ENCODE assay signal across 27 cellular contexts in genomic region chr4:88240297-88240714, GRCh38. TPM values are rescaled to one million over a fixed set of nuclear protein-coding genes. Genes with fewer than 3 reads are reported as not detected.
DNase-seq lines count a peak whose midpoint lies in the region; TF ChIP-seq lines count a peak whose summit lies in the region.
"Had no signal": no experiment of that assay in that cellular context is flagged by ENCODE, and none has a peak within 500 bp of the region (broad histone marks: within the 10 kb centered on the region; RNA-seq: fewer than 3 reads in every experiment).

No MANE protein-coding gene starts in this region.

- H3K27ac ChIP-seq in GM23248 (no peak overlapping the region), left ventricle myocardium inferior (replicated peaks) (peak overlapping the region; percentile 73), sigmoid colon (no peak overlapping the region), OCI-LY7 (ENCODE audit: low read depth, low read length, poor library complexity, severe bottlenecking) (no peak overlapping the region)
- H3K27ac ChIP-seq: cardiac muscle cell, dorsolateral prefrontal cortex, HL-60, parathyroid adenoma, VCaP had no signal

- H3K9me3 Mint-ChIP-seq in dendritic cell treated with granulocyte-macrophage colony-stimulating factor and Interleukin-4, amounts not matched to agents 40 ng/mL and 50 ng/mL, for 4 days: peaks cover 19% of the 10 kb centered on the region
- H3K9me3 Mint-ChIP-seq in activated T-helper 1 cell treated with anti-CD3 and anti-CD28 coated beads, Interleukin-12 subunit alpha, Interleukin-12 subunit beta, Interleukin-2, Interleukin-4 antibody, amounts not matched to agents 30 ng/mL and 10 ng/mL and 1 ng/mL, durations not matched to agents 14 hours and 24 hours and 36 hours: peaks cover 10% of the 10 kb centered on the region
- no peaks in the 10 kb centered on the region for H3K9me3 Mint-ChIP-seq in glutamatergic neuron (ENCODE audit: unreplicated experiment)
- H3K9me3 Mint-ChIP-seq: CD4-positive, alpha-beta T cell; natural killer cell; T-cell had no signal

- no peak overlapping the region for H2AFZ ChIP-seq in GM23248
- no peak overlapping the region for H2AFZ ChIP-seq in OCI-LY7 (ENCODE audit: low read length)
- H2AFZ ChIP-seq: parathyroid adenoma had no signal

- no peak for TF ChIP-seq POLR2A in sigmoid colon (IDR thresholded peaks at IDR 0.05)

- H3K4me1 ChIP-seq in GM23248 (ENCODE audit: insufficient read depth) (no peaks in the 10 kb centered on the region), left ventricle myocardium inferior (peaks cover 18% of the 10 kb centered on the region), sigmoid colon (no peaks in the 10 kb centered on the region), OCI-LY7 (ENCODE audit: insufficient read depth, low read length, poor library complexity, severe bottlenecking) (peaks cover 7% of the 10 kb centered on the region)
- H3K4me1 ChIP-seq: parathyroid adenoma had no signal

- in situ Hi-C loops in GM23248 (cut with MboI): no loop called here

- peaks cover 36% of the 10 kb centered on the region for H3K4me1 Mint-ChIP-seq in dendritic cell treated with granulocyte-macrophage colony-stimulating factor and Interleukin-4, amounts not matched to agents 40 ng/mL and 50 ng/mL, for 4 days (ENCODE audit: low read depth)
- no peaks in the 10 kb centered on the region for H3K4me1 Mint-ChIP-seq in activated T-helper 1 cell treated with anti-CD3 and anti-CD28 coated beads, Interleukin-12 subunit alpha, Interleukin-12 subunit beta, Interleukin-2, Interleukin-4 antibody, amounts not matched to agents 30 ng/mL and 10 ng/mL and 1 ng/mL, durations not matched to agents 14 hours and 24 hours and 36 hours (ENCODE audit: low read depth)
- no peaks in the 10 kb centered on the region for H3K4me1 Mint-ChIP-seq in glutamatergic neuron (ENCODE audit: low read depth, unreplicated experiment)

- H3K27me3 ChIP-seq in GM23248 (replicated peaks; ENCODE audit: insufficient read depth) (no peaks in the 10 kb centered on the region), left ventricle myocardium inferior (ENCODE audit: low read depth) (no peaks in the 10 kb centered on the region), sigmoid colon (no peaks in the 10 kb centered on the region)
- H3K27me3 ChIP-seq: cardiac muscle cell, dorsolateral prefrontal cortex had no signal

- intact Hi-C loops in dendritic cell treated with granulocyte-macrophage colony-stimulating factor and Interleukin-4, amounts not matched to agents 40 ng/mL and 50 ng/mL, for 4 days (cut with micrococcal nuclease): no loop called here
- intact Hi-C loops in left ventricle myocardium inferior (cut with micrococcal nuclease) (no loop called here), sigmoid colon (cut with DNase I) (no loop called here), OCI-LY7 (cut with micrococcal nuclease; ENCODE audit: unreplicated experiment) (no loop called here)
- intact Hi-C loops in activated T-helper 1 cell treated with anti-CD3 and anti-CD28 coated beads, Interleukin-12 subunit alpha, Interleukin-12 subunit beta, Interleukin-2, Interleukin-4 antibody, amounts not matched to agents 30 ng/mL and 10 ng/mL and 1 ng/mL, durations not matched to agents 14 hours and 24 hours and 36 hours (cut with micrococcal nuclease): no loop called here

- CTCF ChIA-PET in OCI-LY7 (lab: Charles Lee; ENCODE audit: unreplicated experiment): no interaction called here

- TF ChIP-seq CTCF in left ventricle myocardium inferior (IDR thresholded peaks at IDR 0.05; ENCODE audit: borderline replicate concordance) (peak; percentile 50), sigmoid colon (IDR thresholded peaks at IDR 0.05) (no peak), glutamatergic neuron (IDR thresholded peaks at IDR 0.05; ENCODE audit: partially characterized antibody, unreplicated experiment) (no peak), OCI-LY7 (conservative IDR thresholded peaks at IDR 0.05; ENCODE audit: low read length) (no peak)

- no peak overlapping the region for H3K4me3 Mint-ChIP-seq in dendritic cell treated with granulocyte-macrophage colony-stimulating factor and Interleukin-4, amounts not matched to agents 40 ng/mL and 50 ng/mL, for 4 days
- H3K4me3 Mint-ChIP-seq in activated T-helper 1 cell treated with anti-CD3 and anti-CD28 coated beads, Interleukin-12 subunit alpha, Interleukin-12 subunit beta, Interleukin-2, Interleukin-4 antibody, amounts not matched to agents 30 ng/mL and 10 ng/mL and 1 ng/mL, durations not matched to agents 14 hours and 24 hours and 36 hours: no peak overlapping the region
- no peak overlapping the region for H3K4me3 Mint-ChIP-seq in glutamatergic neuron (ENCODE audit: unreplicated experiment)
- H3K4me3 Mint-ChIP-seq: CD4-positive, alpha-beta T cell; natural killer cell; T-cell had no signal

- no peaks in the 10 kb centered on the region for H3K36me3 ChIP-seq in GM23248 (ENCODE audit: low read depth)
- no peaks in the 10 kb centered on the region for H3K36me3 ChIP-seq in left ventricle myocardium inferior
- no peaks in the 10 kb centered on the region for H3K36me3 ChIP-seq in sigmoid colon
- H3K36me3 ChIP-seq in OCI-LY7 (ENCODE audit: insufficient read depth, low read length): no peaks in the 10 kb centered on the region
- H3K36me3 ChIP-seq: cardiac muscle cell had no signal

- H3K4me2 ChIP-seq in GM23248 (ENCODE audit: unreplicated experiment) (no peak overlapping the region), OCI-LY7 (ENCODE audit: low read length) (no peak overlapping the region)

- H3K36me3 Mint-ChIP-seq in dendritic cell treated with granulocyte-macrophage colony-stimulating factor and Interleukin-4, amounts not matched to agents 40 ng/mL and 50 ng/mL, for 4 days (ENCODE audit: low read depth): no peaks in the 10 kb centered on the region
- peaks cover 2% of the 10 kb centered on the region for H3K36me3 Mint-ChIP-seq in activated T-helper 1 cell treated with anti-CD3 and anti-CD28 coated beads, Interleukin-12 subunit alpha, Interleukin-12 subunit beta, Interleukin-2, Interleukin-4 antibody, amounts not matched to agents 30 ng/mL and 10 ng/mL and 1 ng/mL, durations not matched to agents 14 hours and 24 hours and 36 hours (ENCODE audit: low read depth)
- no peaks in the 10 kb centered on the region for H3K36me3 Mint-ChIP-seq in glutamatergic neuron (ENCODE audit: unreplicated experiment)
- H3K36me3 Mint-ChIP-seq: natural killer cell, T-cell had no signal

- H3K9me3 ChIP-seq in GM23248 (ENCODE audit: low read depth) (no peaks in the 10 kb centered on the region), left ventricle myocardium inferior (replicated peaks) (peaks cover 7% of the 10 kb centered on the region), sigmoid colon (no peaks in the 10 kb centered on the region), OCI-LY7 (ENCODE audit: low read length) (no peaks in the 10 kb centered on the region)

- no peaks in the 10 kb centered on the region for H3K27me3 Mint-ChIP-seq in dendritic cell treated with granulocyte-macrophage colony-stimulating factor and Interleukin-4, amounts not matched to agents 40 ng/mL and 50 ng/mL, for 4 days
- peaks cover 22% of the 10 kb centered on the region for H3K27me3 Mint-ChIP-seq in activated T-helper 1 cell treated with anti-CD3 and anti-CD28 coated beads, Interleukin-12 subunit alpha, Interleukin-12 subunit beta, Interleukin-2, Interleukin-4 antibody, amounts not matched to agents 30 ng/mL and 10 ng/mL and 1 ng/mL, durations not matched to agents 14 hours and 24 hours and 36 hours (ENCODE audit: insufficient read depth)
- H3K27me3 Mint-ChIP-seq in glutamatergic neuron (ENCODE audit: unreplicated experiment): no peaks in the 10 kb centered on the region
- H3K27me3 Mint-ChIP-seq: CD4-positive, alpha-beta T cell; T-cell had no signal

- DNase-seq in GM23248: peak; percentile 10
- DNase-seq in left ventricle myocardium inferior: peak; percentile 72
- peak; percentile 77 for DNase-seq in sigmoid colon
- no peak for DNase-seq in activated T-helper 1 cell treated with anti-CD3 and anti-CD28 coated beads, Interleukin-12 subunit alpha, Interleukin-12 subunit beta, Interleukin-2, Interleukin-4 antibody, amounts not matched to agents 30 ng/mL and 10 ng/mL and 1 ng/mL, durations not matched to agents 14 hours and 24 hours and 36 hours (ENCODE audit: low spot score)
- DNase-seq in glutamatergic neuron: no peak
- no peak for DNase-seq in OCI-LY7 (ENCODE audit: low spot score)
- DNase-seq in stimulated activated naive CD4-positive, alpha-beta T cell (lab: John Stamatoyannopoulos, UW): no peak
- DNase-seq: activated CD4-positive, alpha-beta T cell treated with anti-CD3 and anti-CD28 coated beads, Interleukin-2, amount 50 U/mL, for 1 hour; activated CD8-positive, alpha-beta memory T cell treated with anti-CD3 and anti-CD28 coated beads, Interleukin-2, amount 50 U/mL, for 4 hours; activated gamma-delta T cell treated with Interleukin-2 at 50 U/mL for 16 hours; amniotic stem cell; CD4-positive, alpha-beta T cell; DMS53; dorsolateral prefrontal cortex; mesenchymal stem cell; MV-4-11; natural killer cell; NCI-H2081; SHP77; stimulated activated CD4-positive, alpha-beta T cell treated with anti-CD3 and anti-CD28 coated beads, Interleukin-4, amount 100 ng/mL, for 24 hours; T-cell had no signal

- H4K20me1 ChIP-seq in GM23248 (ENCODE audit: insufficient read depth) (no peaks in the 10 kb centered on the region), OCI-LY7 (ENCODE audit: insufficient read depth, low read length) (no peaks in the 10 kb centered on the region)

- H3K4me3 ChIP-seq in GM23248: no peak overlapping the region
- no peak overlapping the region for H3K4me3 ChIP-seq in left ventricle myocardium inferior
- H3K4me3 ChIP-seq in sigmoid colon: no peak overlapping the region
- H3K4me3 ChIP-seq in OCI-LY7 (ENCODE audit: low read depth, low read length, poor library complexity, severe bottlenecking): no peak overlapping the region
- H3K4me3 ChIP-seq: cardiac muscle cell, dorsolateral prefrontal cortex, K562 had no signal

- peak overlapping the region; percentile 73 for H3K27ac Mint-ChIP-seq in dendritic cell treated with granulocyte-macrophage colony-stimulating factor and Interleukin-4, amounts not matched to agents 40 ng/mL and 50 ng/mL, for 4 days
- no peak overlapping the region for H3K27ac Mint-ChIP-seq in activated T-helper 1 cell treated with anti-CD3 and anti-CD28 coated beads, Interleukin-12 subunit alpha, Interleukin-12 subunit beta, Interleukin-2, Interleukin-4 antibody, amounts not matched to agents 30 ng/mL and 10 ng/mL and 1 ng/mL, durations not matched to agents 14 hours and 24 hours and 36 hours
- no peak overlapping the region for H3K27ac Mint-ChIP-seq in glutamatergic neuron (ENCODE audit: unreplicated experiment)
- H3K27ac Mint-ChIP-seq: CD4-positive, alpha-beta T cell; natural killer cell; T-cell had no signal

- no peak for TF ChIP-seq EP300 in sigmoid colon (IDR thresholded peaks at IDR 0.05)

- POLR2A ChIA-PET in OCI-LY7 (lab: Charles Lee): no interaction called here

- H3K9me2 ChIP-seq in GM23248 (ENCODE audit: insufficient read depth): no peaks in the 10 kb centered on the region
- no peaks in the 10 kb centered on the region for H3K9me2 ChIP-seq in OCI-LY7 (ENCODE audit: insufficient read depth, low read length)

- no TSS peak for BruUV-seq in OCI-LY7 (replicated peaks; lab: Mats Ljungman, UMichigan)

- H3K9ac ChIP-seq in GM23248: no peak overlapping the region
- H3K9ac ChIP-seq: parathyroid adenoma had no signal

- H3K79me2 ChIP-seq in GM23248 (ENCODE audit: insufficient read depth) (no peaks in the 10 kb centered on the region), OCI-LY7 (ENCODE audit: insufficient read depth, low read depth, low read length) (no peaks in the 10 kb centered on the region)
- H3K79me2 ChIP-seq: parathyroid adenoma had no signal

- WGBS in GM23248 (ENCODE audit: low coverage in 1 of 2, low lambda C conversion rate in 2 of 2, missing lambda C conversion rate in 2 of 2), 2 experiments: 33 to 43% methylated on average over 1 of the region's 1 CpG
- WGBS in sigmoid colon, 2 donors: 79 to 82% methylated on average over 1 of the region's 1 CpG

- no peaks in the 10 kb centered on the region for H3F3A ChIP-seq in GM23248 (ENCODE audit: insufficient read depth)

RNA-seq across cellular contexts. Expression of gene PPM1K, which starts 44.1 kb away (rescaled TPM):
- total RNA-seq in GM23248 (2014; rRNA removed; shearing (Covaris generic)): 4.6 and 8.2 TPM in 2 replicates
- polyA plus RNA-seq in GM23248 (2016; fragmentation: Nextera tagmentation; extraction: Ambion mirVana) (4.3 and 5.5 TPM in 2 replicates), sigmoid colon (10 to 100 TPM in 1 of 3 donors, 1 to 10 TPM in 2; 1.6 to 15.6 (median 4.8) TPM)
- total RNA-seq in left ventricle myocardium inferior (248 TPM), sigmoid colon (10 to 100 TPM; 12.6 to 16.8 (median 15.4) TPM), glutamatergic neuron (ENCODE audit: unreplicated experiment) (19.0 TPM), OCI-LY7 (2022) (80.0 and 87.7 TPM in 2 replicates)
- 37.3 and 39.5 TPM in 2 replicates for total RNA-seq in activated T-helper 1 cell treated with anti-CD3 and anti-CD28 coated beads, Interleukin-12 subunit alpha, Interleukin-12 subunit beta, Interleukin-2, Interleukin-4 antibody, amounts not matched to agents 30 ng/mL and 10 ng/mL and 1 ng/mL, durations not matched to agents 14 hours and 24 hours and 36 hours
- total RNA-seq in OCI-LY7 (2014; rRNA removed; shearing (Covaris generic)): 65.7 and 83.9 TPM in 2 replicates

Comparison
In these comparisons a context has a peak if more than half of its experiments do, and no peak if none do; other contexts are left out.
1. DNase-seq: peak in GM23248 (single experiment), left ventricle myocardium inferior (single experiment) and sigmoid colon (single experiment); none in activated T-helper 1 cell treated with anti-CD3 and anti-CD28 coated beads, Interleukin-12 subunit alpha, Interleukin-12 subunit beta, Interleukin-2, Interleukin-4 antibody, amounts not matched to agents 30 ng/mL and 10 ng/mL and 1 ng/mL, durations not matched to agents 14 hours and 24 hours and 36 hours (single experiment), glutamatergic neuron (single experiment), OCI-LY7 (single experiment) and stimulated activated naive CD4-positive, alpha-beta T cell (0 of 6).